ENCODE assay signal across 8 cellular contexts in genomic region chr3:50226888-50227389, GRCh38. TPM values are rescaled to one million over a fixed set of nuclear protein-coding genes. Genes with fewer than 3 reads are reported as not detected.
A peak's percentile ranks its signal among the peaks of the same experiment; 100 is the strongest.
DNase-seq lines count a peak whose midpoint lies in the region; ATAC-seq and TF ChIP-seq lines count a peak whose summit lies in the region.

No MANE protein-coding gene starts in this region.

- H3K27me3 Mint-ChIP-seq in T-helper 17 cell, result no peaks in the 10 kb centered on the region

- H3K18ac ChIP-seq in mesenchymal stem cell (ENCODE audit: low read depth in 1 of 2, low read length in 2 of 2), result peak overlapping the region; percentile 74 to 96

- peaks cover 30% of the 10 kb centered on the region for H3K4me1 Mint-ChIP-seq in T-helper 17 cell

- peak overlapping the region; percentile 57 for H2BK120ac ChIP-seq in mesenchymal stem cell (ENCODE audit: low read depth, low read length)

- peak overlapping the region; percentile 85 for H4K91ac ChIP-seq in mesenchymal stem cell (ENCODE audit: low read length)

- no peaks in the 10 kb centered on the region for H3K36me3 Mint-ChIP-seq in T-helper 17 cell (ENCODE audit: low read depth)

- TF ChIP-seq CTCF in AG09309 (IDR thresholded peaks at IDR 0.05; ENCODE audit: control insufficient read depth, insufficient read depth, low read depth, low read length, missing control alignments) (no peak), thyroid gland (IDR thresholded peaks at IDR 0.05) (no peak)

- H2AK5ac ChIP-seq in mesenchymal stem cell (ENCODE audit: low read length, severe bottlenecking), result no peak overlapping the region

- H3K4me2 ChIP-seq in mesenchymal stem cell (ENCODE audit: low read length, poor library complexity, severe bottlenecking), result peak overlapping the region; percentile 90

- H2BK12ac ChIP-seq in mesenchymal stem cell (ENCODE audit: low read length in 2 of 2), result peak overlapping the region; percentile 46 to 69

- peak overlapping the region; percentile 19 to 36 for H3K4ac ChIP-seq in mesenchymal stem cell (ENCODE audit: low read depth in 1 of 2, low read length in 2 of 2)

- H3K36me3 ChIP-seq in duodenal mucosa (ENCODE audit: control insufficient read depth in 1 of 2, insufficient read depth in 2 of 2, low read length in 2 of 2) (no peaks in the 10 kb centered on the region), mesenchymal stem cell (ENCODE audit: control insufficient read depth in 1 of 2, insufficient read depth in 2 of 2, low read depth in 1 of 2, low read length in 2 of 2) (no peaks in the 10 kb centered on the region), thyroid gland (no peaks in the 10 kb centered on the region)

- H3K27ac Mint-ChIP-seq in T-helper 17 cell, result peak overlapping the region; percentile 87

- peaks cover 3% of the 10 kb centered on the region for H3K79me1 ChIP-seq in mesenchymal stem cell (replicated peaks; ENCODE audit: low read length, poor library complexity, severe bottlenecking)

- ATAC-seq in GM18861 (IDR thresholded peaks at IDR 0.05; ENCODE audit: unreplicated experiment) (peak; percentile 4), HG03442 (IDR thresholded peaks at IDR 0.05; ENCODE audit: unreplicated experiment) (peak; percentile 6), T-helper 17 cell (peak; percentile 34)

- H3K9ac ChIP-seq in duodenal mucosa (ENCODE audit: low read depth in 1 of 2, low read length in 2 of 2) (peak overlapping the region; percentile 33 to 49), mesenchymal stem cell (ENCODE audit: low read length) (peak overlapping the region; percentile 83)

- H3K9me3 ChIP-seq in T-helper 17 cell (ENCODE audit: control insufficient read depth, low read length, poor library complexity, severe bottlenecking) (no peaks in the 10 kb centered on the region), duodenal mucosa (ENCODE audit: control insufficient read depth in 1 of 2, low read length in 2 of 2) (no peaks in the 10 kb centered on the region), mesenchymal stem cell (ENCODE audit: control insufficient read depth, low read length) (no peaks in the 10 kb centered on the region), thyroid gland (no peaks in the 10 kb centered on the region)

- H3K14ac ChIP-seq in mesenchymal stem cell (ENCODE audit: low read length in 2 of 2), result peak overlapping the region in 1 of 2 experiments; percentile 94

- H2BK5ac ChIP-seq in mesenchymal stem cell (ENCODE audit: low read depth, low read length, poor library complexity, severe bottlenecking), result no peak overlapping the region

- H3K27me3 ChIP-seq in duodenal mucosa (ENCODE audit: control insufficient read depth in 1 of 2, insufficient read depth in 2 of 2, low read length in 2 of 2) (no peaks in the 10 kb centered on the region), mesenchymal stem cell (ENCODE audit: control insufficient read depth in 1 of 2, insufficient read depth in 1 of 2, low read length in 2 of 2) (peaks cover 4 to 18% of the 10 kb centered on the region in 2 experiments), thyroid gland (no peaks in the 10 kb centered on the region)

- 2% methylated on average over 28 of the region's 40 CpGs for WGBS in mesenchymal stem cell
- WGBS in thyroid gland, 2 donors, result 0 to 3% methylated on average over 24 to 30 of the region's 40 CpGs

- DNase-seq in AG09309 (ENCODE audit: low read depth), result no peak
- peak in 2 of 3 donors; percentile 27 to 30 for DNase-seq in T-helper 17 cell
- DNase-seq in mesenchymal stem cell, result peak; percentile 67
- DNase-seq in thyroid gland, result peak in 1 of 2 donors; percentile 35
- no peak for DNase-seq in NCI-H187 treated with DMSO at 0.1 percent for 48 hours (lab: John Stamatoyannopoulos, UW)

- H2BK15ac ChIP-seq in mesenchymal stem cell (ENCODE audit: low read depth, poor library complexity, severe bottlenecking), result peak overlapping the region; percentile 95

- H3K23ac ChIP-seq in mesenchymal stem cell (ENCODE audit: low read length in 2 of 2), result peak overlapping the region in 1 of 2 experiments; percentile 97

- intact Hi-C loops in thyroid gland (cut with DNase I), result loop anchor here (1.0 to 2.0 kb wide), 2 partner anchors 35 to 46 kb away; no protein-coding TSS in a partner anchor

- peak overlapping the region; percentile 93 for H4K8ac ChIP-seq in mesenchymal stem cell (ENCODE audit: low read length)

- peak overlapping the region; percentile 90 for H2AFZ ChIP-seq in mesenchymal stem cell (ENCODE audit: low read depth, low read length)

- H3K27ac ChIP-seq in duodenal mucosa (ENCODE audit: low read depth, low read length), result no peak overlapping the region
- peak overlapping the region; percentile 24 for H3K27ac ChIP-seq in mesenchymal stem cell (ENCODE audit: low read length, poor library complexity, severe bottlenecking)
- H3K27ac ChIP-seq in thyroid gland, result peak overlapping the region in 2 of 3 donors; percentile 54 to 71

- H3K4me3 ChIP-seq in AG09309 (ENCODE audit: control insufficient read depth, low read depth, low read length) (peak overlapping the region; percentile 61), duodenal mucosa (ENCODE audit: low read depth in 1 of 2, low read length in 2 of 2) (peak overlapping the region; percentile 71 to 96), mesenchymal stem cell (ENCODE audit: insufficient read depth in 1 of 2, low read depth in 1 of 2, low read length in 2 of 2) (peak overlapping the region; percentile 57 to 95), thyroid gland (replicated peaks in 1 of 3) (peak overlapping the region in 1 of 3 donors; percentile 46)

- H3K4me1 ChIP-seq in duodenal mucosa (ENCODE audit: control insufficient read depth in 1 of 2, insufficient read depth in 2 of 2, low read length in 2 of 2) (peaks cover 16 to 25% of the 10 kb centered on the region in 2 donors), mesenchymal stem cell (ENCODE audit: control insufficient read depth, insufficient read depth, low read depth, low read length) (peaks cover 15% of the 10 kb centered on the region), thyroid gland (peaks cover 15 to 22% of the 10 kb centered on the region in 2 donors)

- no peak for TF ChIP-seq POLR2A in thyroid gland (IDR thresholded peaks at IDR 0.05)

- H3K4me3 Mint-ChIP-seq in T-helper 17 cell, result peak overlapping the region; percentile 97

RNA-seq across cellular contexts. Expression of gene GNAI2, which starts 9.1 kb away (rescaled TPM):
- total RNA-seq in T-helper 17 cell, result 100 to 1,000 TPM; 266 to 288 TPM
- 474 TPM for polyA plus RNA-seq in mesenchymal stem cell (2013, experiment 1 of 2)
- polyA plus RNA-seq in mesenchymal stem cell (2013, experiment 2 of 2), result 480 TPM
- 100 to 1,000 TPM; 111 to 171 (median 142) TPM for total RNA-seq in thyroid gland

RNA-seq across cellular contexts. Expression of gene SLC38A3, which starts 21.9 kb away (rescaled TPM):
- total RNA-seq in T-helper 17 cell, result under 1 TPM in 1 of 2 donors, not detected in 1; 0.78 TPM
- 0.01 TPM for polyA plus RNA-seq in mesenchymal stem cell (2013, experiment 1 of 2)
- 0.03 TPM for polyA plus RNA-seq in mesenchymal stem cell (2013, experiment 2 of 2)
- 1 to 10 TPM; 1.1 to 5.0 (median 3.6) TPM for total RNA-seq in thyroid gland

RNA-seq across cellular contexts. Expression of gene GNAT1, which starts 35.5 kb away (rescaled TPM):
- under 1 TPM in 1 of 2 donors, not detected in 1; 0.10 TPM for total RNA-seq in T-helper 17 cell
- not detected for polyA plus RNA-seq in mesenchymal stem cell (2013, experiment 1 of 2)
- polyA plus RNA-seq in mesenchymal stem cell (2013, experiment 2 of 2), result not detected
- total RNA-seq in thyroid gland, result not detected

RNA-seq across cellular contexts. Expression of gene SEMA3B, which starts 42.0 kb away (rescaled TPM):
- 1 to 10 TPM; 1.7 to 1.8 TPM for total RNA-seq in T-helper 17 cell
- polyA plus RNA-seq in mesenchymal stem cell (2013, experiment 1 of 2), result 4.7 TPM
- polyA plus RNA-seq in mesenchymal stem cell (2013, experiment 2 of 2), result 4.8 TPM
- total RNA-seq in thyroid gland, result 10 to 100 TPM; 21.0 to 31.0 (median 26.5) TPM

RNA-seq across cellular contexts. Expression of gene LSMEM2, which starts 51.9 kb away (rescaled TPM):
- total RNA-seq in T-helper 17 cell (not detected), thyroid gland (not detected)
- not detected for polyA plus RNA-seq in mesenchymal stem cell (2013, experiment 1 of 2)
- not detected for polyA plus RNA-seq in mesenchymal stem cell (2013, experiment 2 of 2)

Comparison
In these comparisons a context has a peak if more than half of its experiments do, and no peak if none do; other contexts are left out.
1. DNase-seq: peak in T-helper 17 cell (2 of 3) and mesenchymal stem cell (single experiment); none in AG09309 (single experiment) and NCI-H187 treated with DMSO at 0.1 percent for 48 hours (single experiment).
2. Peak in every context shown above with its lines, with median percentiles within 50 percentile points of each other: ATAC-seq.